In the genomic region with DNA sequence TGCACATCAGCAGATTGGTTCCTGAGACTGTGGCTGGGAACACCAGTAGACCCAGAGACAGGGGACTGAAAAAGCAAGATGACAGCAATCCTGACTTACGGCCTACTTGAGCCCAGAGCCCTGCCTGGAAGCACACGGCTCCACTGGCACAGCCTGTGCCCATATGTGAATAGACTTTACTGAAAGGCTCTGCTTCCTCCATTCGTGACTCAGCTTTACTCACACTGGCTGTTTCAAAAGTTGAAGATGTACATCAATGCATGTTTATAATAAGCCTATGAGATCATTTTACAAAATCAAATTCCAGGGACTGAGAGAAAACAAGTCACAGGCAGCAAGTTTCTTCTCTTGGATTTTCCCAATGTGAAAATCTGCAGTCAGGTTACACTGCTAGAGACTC, we compare ENCODE assay signal across 11 cellular contexts.
DNase-seq lines count a peak whose midpoint lies in the region; FAIRE-seq and TF ChIP-seq lines count a peak whose summit lies in the region.
"Had no signal": no experiment of that assay in that cellular context is flagged by ENCODE, and none has a peak within 500 bp of the region (broad histone marks: within the 10 kb centered on the region; RNA-seq: fewer than 3 reads in every experiment).

No MANE protein-coding gene starts in this region.

- FAIRE-seq in urothelium cell line (lab: Jason Lieb, UNC), result peak; percentile 35
- FAIRE-seq: G401.6 had no signal

- TF ChIP-seq CTCF in cardiac fibroblast (IDR thresholded peaks at IDR 0.05; ENCODE audit: low read depth, low read length), result no peak

- DNase-seq in HS-5 (ENCODE audit: low read depth) (peak; percentile 92), cardiac fibroblast (ENCODE audit: low read depth in 2 of 2) (peak; percentile 78 to 95), kidney tubule cell (ENCODE audit: low spot score) (peak; percentile 79), urothelium cell line (ENCODE audit: low spot score) (peak; percentile 44), T-helper 2 cell (no peak), NCI-H1694 treated with DMSO at 0.1 percent for 48 hours (lab: John Stamatoyannopoulos, UW) (no peak), putamen (ENCODE audit: low spot score) (no peak)
- DNase-seq: activated CD8-positive, alpha-beta T cell treated with anti-CD3 and anti-CD28 coated beads, Interleukin-2, amount 10 ng/mL, durations not matched to agents 7 days and 5 days; activated naive CD8-positive, alpha-beta T cell treated with anti-CD3 and anti-CD28 coated beads, Interleukin-2, amount 50 U/mL, for 24 hours; heart right ventricle had no signal

- no peak overlapping the region for H3K4me3 ChIP-seq in cardiac fibroblast (replicated peaks in 1 of 2; ENCODE audit: low read depth in 2 of 2, low read length in 2 of 2)
- H3K4me3 ChIP-seq: heart right ventricle had no signal

Comparison
In these comparisons a context has a peak if more than half of its experiments do, and no peak if none do; other contexts are left out.
1. DNase-seq: peak in HS-5 (single experiment), cardiac fibroblast (2 of 2), kidney tubule cell (single experiment) and urothelium cell line (single experiment); none in T-helper 2 cell (0 of 5), NCI-H1694 treated with DMSO at 0.1 percent for 48 hours (single experiment) and putamen (single experiment).